Comparison of ENCODE assay signal across 22 cellular contexts in the genomic region with DNA sequence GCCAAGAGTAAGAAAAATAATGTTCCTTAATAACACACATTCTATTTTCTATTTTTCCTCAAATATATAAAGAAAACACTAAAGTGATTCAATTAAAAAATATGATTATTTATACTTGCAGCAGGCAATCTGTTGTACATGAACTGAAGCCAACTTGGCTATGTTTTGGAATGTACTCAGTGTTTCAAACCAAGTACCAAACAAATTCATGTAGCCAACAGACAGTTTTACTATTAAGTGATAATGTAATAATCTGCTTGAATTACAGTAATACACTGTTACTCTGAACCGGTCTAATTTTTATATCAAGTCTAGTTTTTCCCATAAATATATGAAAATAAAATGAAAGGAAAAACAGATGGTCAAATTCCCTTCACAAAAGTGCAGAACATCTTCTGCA. TPM values are rescaled to one million over a fixed set of nuclear protein-coding genes. Genes with fewer than 3 reads are reported as not detected.
DNase-seq lines count a peak whose midpoint lies in the region; ATAC-seq, FAIRE-seq and TF ChIP-seq lines count a peak whose summit lies in the region.
"Had no signal": no experiment of that assay in that cellular context is flagged by ENCODE, and none has a peak within 500 bp of the region (broad histone marks: within the 10 kb centered on the region; RNA-seq: fewer than 3 reads in every experiment).

No MANE protein-coding gene starts in this region.

- peak; percentile 70 for FAIRE-seq in pancreas (lab: Jason Lieb, UNC)
- FAIRE-seq: GM18507 had no signal

- H3K9me3 ChIP-seq in ascending aorta = no peaks in the 10 kb centered on the region
- no peaks in the 10 kb centered on the region for H3K9me3 ChIP-seq in pancreas
- H3K9me3 ChIP-seq: SJSA1 had no signal

- CTCF ChIA-PET in activated CD8-positive, alpha-beta T cell treated with anti-CD3 and anti-CD28 coated beads, Interleukin-2, amount 10 ng/mL, durations not matched to agents 7 days and 5 days (lab: Charles Lee) = interaction anchor here (1.1 kb wide), 1 partner anchor 58 kb away, joined by 3 read pairs; a partner anchor contains a TSS

- H3K27ac Mint-ChIP-seq in activated CD8-positive, alpha-beta T cell treated with anti-CD3 and anti-CD28 coated beads, Interleukin-2, amount 10 ng/mL, durations not matched to agents 7 days and 5 days = no peak overlapping the region

- H3K4me1 ChIP-seq in ascending aorta (peaks cover 0 to 22% of the 10 kb centered on the region in 2 donors), pancreas (peaks cover 0 to under 1% (median 0%) of the 10 kb centered on the region in 3 donors)

- H3K4me3 ChIP-seq in ascending aorta (no peak overlapping the region), fibroblast of mammary gland (ENCODE audit: control insufficient read depth, low read depth, low read length) (no peak overlapping the region), pancreas (no peak overlapping the region)
- H3K4me3 ChIP-seq: SJSA1 had no signal

- no peaks in the 10 kb centered on the region for H3K27me3 Mint-ChIP-seq in activated CD8-positive, alpha-beta T cell treated with anti-CD3 and anti-CD28 coated beads, Interleukin-2, amount 10 ng/mL, durations not matched to agents 7 days and 5 days (ENCODE audit: low read depth)

- TF ChIP-seq CTCF in ascending aorta (IDR thresholded peaks at IDR 0.05) (no peak), fibroblast of mammary gland (conservative IDR thresholded peaks at IDR 0.05; ENCODE audit: control insufficient read depth, insufficient read depth, low read depth, low read length) (no peak), pancreas (IDR thresholded peaks at IDR 0.05) (no peak)

- H3K27ac ChIP-seq in ascending aorta (peak overlapping the region; percentile 32 to 33), pancreas (no peak overlapping the region)
- H3K27ac ChIP-seq: SJSA1 had no signal

- WGBS in pancreas, 2 donors = 52 to 54% methylated on average over 1 of the region's 1 CpG

- H3K36me3 Mint-ChIP-seq in activated CD8-positive, alpha-beta T cell treated with anti-CD3 and anti-CD28 coated beads, Interleukin-2, amount 10 ng/mL, durations not matched to agents 7 days and 5 days (ENCODE audit: low read depth) = peaks cover 30% of the 10 kb centered on the region

- ATAC-seq in pancreas (no peak), HG02798 (IDR thresholded peaks at IDR 0.05; ENCODE audit: poor library complexity, unreplicated experiment) (no peak)
- no peak for ATAC-seq in activated CD8-positive, alpha-beta T cell treated with anti-CD3 and anti-CD28 coated beads, Interleukin-2, amount 10 ng/mL, durations not matched to agents 7 days and 5 days
- ATAC-seq: HCT116, PC-3 had no signal

- no peak overlapping the region for H3K4me3 Mint-ChIP-seq in activated CD8-positive, alpha-beta T cell treated with anti-CD3 and anti-CD28 coated beads, Interleukin-2, amount 10 ng/mL, durations not matched to agents 7 days and 5 days

- H3K27me3 ChIP-seq in ascending aorta = no peaks in the 10 kb centered on the region
- no peaks in the 10 kb centered on the region for H3K27me3 ChIP-seq in pancreas
- H3K27me3 ChIP-seq: SJSA1 had no signal

- intact Hi-C loops in ascending aorta (cut with DNase I) (loop anchor here (5.0 kb wide), 5 partner anchors 328 to 863 kb away; a partner anchor contains a TSS), pancreas (cut with DNase I) (no loop called here)

- H3K9me3 Mint-ChIP-seq in activated CD8-positive, alpha-beta T cell treated with anti-CD3 and anti-CD28 coated beads, Interleukin-2, amount 10 ng/mL, durations not matched to agents 7 days and 5 days (ENCODE audit: insufficient read depth) = no peaks in the 10 kb centered on the region

- POLR2A ChIA-PET in activated CD8-positive, alpha-beta T cell treated with anti-CD3 and anti-CD28 coated beads, Interleukin-2, amount 10 ng/mL, durations not matched to agents 7 days and 5 days (lab: Charles Lee) = no interaction called here

- DNase-seq in EH (ENCODE audit: low read depth) (peak; percentile 4), ascending aorta (ENCODE audit: low spot score in 2 of 2) (no peak), fibroblast of mammary gland (ENCODE audit: low read depth) (peak; percentile 6), pancreas (no peak), NCI-H1930 (lab: John Stamatoyannopoulos, UW) (no peak), HK-2 (ENCODE audit: unreplicated experiment) (no peak)
- DNase-seq in activated CD8-positive, alpha-beta T cell treated with anti-CD3 and anti-CD28 coated beads, Interleukin-2, amount 10 ng/mL, durations not matched to agents 7 days and 5 days = no peak
- DNase-seq: AML-193, COR-L47, EL, KBM-7, MV-4-11, NCI-H1436, NCI-H2029 treated with DMSO at 0.1 percent for 48 hours, NCI-H2171 treated with DMSO at 0.1 percent for 48 hours, NCI-H510A, NCI-H774, PC-3 had no signal

- H3K36me3 ChIP-seq in ascending aorta = no peaks in the 10 kb centered on the region
- H3K36me3 ChIP-seq in pancreas = peaks cover 0 to 4% (median 2%) of the 10 kb centered on the region in 3 donors

- H3K4me1 Mint-ChIP-seq in activated CD8-positive, alpha-beta T cell treated with anti-CD3 and anti-CD28 coated beads, Interleukin-2, amount 10 ng/mL, durations not matched to agents 7 days and 5 days (ENCODE audit: low read depth) = no peaks in the 10 kb centered on the region

RNA-seq across cellular contexts. Expression of a gene that starts 58.0 kb away (rescaled TPM):
- total RNA-seq in ascending aorta = 11.6 TPM
- 10 to 100 TPM in 3 of 6 donors, 1 to 10 TPM in 3; 8.9 to 12.7 (median 10.3) TPM for total RNA-seq in pancreas
- polyA plus RNA-seq in pancreas = 1 to 10 TPM; 4.0 to 7.1 TPM
- total RNA-seq in activated CD8-positive, alpha-beta T cell treated with anti-CD3 and anti-CD28 coated beads, Interleukin-2, amount 10 ng/mL, durations not matched to agents 7 days and 5 days = 10 to 100 TPM; 22.3 to 27.6 TPM

Comparison
In these comparisons a context has a peak if more than half of its experiments do, and no peak if none do; other contexts are left out.
1. DNase-seq: peak in EH (single experiment) and fibroblast of mammary gland (single experiment); none in ascending aorta (0 of 2), pancreas (0 of 6), activated CD8-positive, alpha-beta T cell treated with anti-CD3 and anti-CD28 coated beads, Interleukin-2, amount 10 ng/mL, durations not matched to agents 7 days and 5 days (single experiment), NCI-H1930 (0 of 2) and HK-2 (single experiment).
2. H3K27ac ChIP-seq: peak in ascending aorta (2 of 2); none in pancreas (0 of 4).